7 cellular contexts compared by ENCODE assay signal in genomic region chr19:289651-290538, GRCh38. TPM values are rescaled to one million over a fixed set of nuclear protein-coding genes. Genes with fewer than 3 reads are reported as not detected.
A peak's percentile ranks its signal among the peaks of the same experiment; 100 is the strongest.
DNase-seq lines count a peak whose midpoint lies in the region; ATAC-seq, FAIRE-seq and TF ChIP-seq lines count a peak whose summit lies in the region.

No MANE protein-coding gene starts in this region.

- in situ Hi-C loops in brain microvascular endothelial cell (cut with HindIII; ENCODE audit: low pct_ligation_motif_present, low sequenced_read_pairs): no loop called here
- in situ Hi-C loops in transverse colon (cut with MboI; ENCODE audit: low pct_ligation_motif_present in 1 of 4, low pct_unique_long_range_greater_than_20kb in 1 of 4, low sequenced_read_pairs in 3 of 4): no loop called here

- peaks cover 10% of the 10 kb centered on the region for H3K27me3 ChIP-seq in brain microvascular endothelial cell (replicated peaks)
- peaks cover 43 to 61% of the 10 kb centered on the region in 2 donors for H3K27me3 ChIP-seq in left lung
- H3K27me3 ChIP-seq in transverse colon: peaks cover 44% of the 10 kb centered on the region
- peaks cover 0 to 23% of the 10 kb centered on the region in 2 donors for H3K27me3 ChIP-seq in right atrium auricular region
- H3K27me3 ChIP-seq in tibial artery: peaks cover 4 to 60% of the 10 kb centered on the region in 2 donors

- H3K36me3 ChIP-seq in brain microvascular endothelial cell (replicated peaks): no peaks in the 10 kb centered on the region
- H3K36me3 ChIP-seq in left lung: no peaks in the 10 kb centered on the region
- H3K36me3 ChIP-seq in transverse colon: no peaks in the 10 kb centered on the region
- no peaks in the 10 kb centered on the region for H3K36me3 ChIP-seq in right atrium auricular region
- peaks cover 0 to 7% (median 0%) of the 10 kb centered on the region in 3 donors for H3K36me3 ChIP-seq in tibial artery

- no peaks in the 10 kb centered on the region for H3K9me3 ChIP-seq in left lung
- no peaks in the 10 kb centered on the region for H3K9me3 ChIP-seq in transverse colon
- no peaks in the 10 kb centered on the region for H3K9me3 ChIP-seq in right atrium auricular region
- H3K9me3 ChIP-seq in tibial artery: no peaks in the 10 kb centered on the region

- intact Hi-C loops in left lung (cut with DNase I): no loop called here
- intact Hi-C loops in transverse colon (cut with DNase I; ENCODE audit: low total_unique reads): no loop called here
- intact Hi-C loops in tibial artery (cut with DNase I; ENCODE audit: low total_unique reads): no loop called here

- H3K4me3 ChIP-seq in brain microvascular endothelial cell (ENCODE audit: low read depth, low read length): peak overlapping the region; percentile 54
- H3K4me3 ChIP-seq in left lung: peak overlapping the region in 1 of 2 donors; percentile 42
- peak overlapping the region; percentile 54 to 66 (median 57) for H3K4me3 ChIP-seq in transverse colon
- H3K4me3 ChIP-seq in right atrium auricular region: no peak overlapping the region
- H3K4me3 ChIP-seq in tibial artery: no peak overlapping the region

- 33 to 40% methylated on average over 7 to 29 of the region's 29 CpGs for WGBS in transverse colon (ENCODE audit: low coverage in 1 of 2), 2 donors

- no peak for TF ChIP-seq CTCF in brain microvascular endothelial cell (IDR thresholded peaks at IDR 0.05; ENCODE audit: low read depth, low read length, missing control alignments)
- no peak for TF ChIP-seq CTCF in left lung (IDR thresholded peaks at IDR 0.05)
- TF ChIP-seq CTCF in transverse colon (IDR thresholded peaks at IDR 0.05): no peak
- no peak for TF ChIP-seq CTCF in right atrium auricular region (IDR thresholded peaks at IDR 0.05)
- no peak for TF ChIP-seq CTCF in tibial artery (IDR thresholded peaks at IDR 0.05)

- peaks cover 10 to 21% of the 10 kb centered on the region in 2 donors for H3K4me1 ChIP-seq in left lung
- peaks cover 8 to 39% (median 29%) of the 10 kb centered on the region in 4 donors for H3K4me1 ChIP-seq in transverse colon
- peaks cover 0 to 25% of the 10 kb centered on the region in 2 donors for H3K4me1 ChIP-seq in right atrium auricular region
- H3K4me1 ChIP-seq in tibial artery: peaks cover 0 to 23% (median 11%) of the 10 kb centered on the region in 4 donors

- TF ChIP-seq EP300 in transverse colon (IDR thresholded peaks at IDR 0.05; ENCODE audit: low read depth): no peak

- DNase-seq in HPDE6-E6E7 (ENCODE audit: extremely low spot score) (peak; percentile 95), RCC 7860 (ENCODE audit: low spot score) (peak; percentile 83), brain microvascular endothelial cell (peak; percentile 33), left lung (peak in 1 of 2 donors; percentile 82), transverse colon (peak; percentile 84), right atrium auricular region (ENCODE audit: low spot score) (no peak), tibial artery (no peak)

- peak; percentile 69 for TF ChIP-seq POLR2A in transverse colon (IDR thresholded peaks at IDR 0.05)

- ATAC-seq in left lung: peak; percentile 79

- H3K27ac ChIP-seq in brain microvascular endothelial cell (no peak overlapping the region), left lung (peak overlapping the region in 1 of 2 donors; percentile 42), transverse colon (peak overlapping the region; percentile 87 to 93 (median 91)), right atrium auricular region (no peak overlapping the region), tibial artery (no peak overlapping the region)

- FAIRE-seq in RCC 7860 (lab: Jason Lieb, UNC): no peak

RNA-seq across cellular contexts. Expression of gene PLPP2, which starts 1.3 kb away (rescaled TPM):
- total RNA-seq in left lung (10 to 100 TPM in 1 of 2 donors, 1 to 10 TPM in 1; 3.2 to 13.8 TPM), transverse colon (100 to 1,000 TPM; 130 to 190 (median 159) TPM), right atrium auricular region (1 to 10 TPM in 1 of 2 donors, under 1 TPM in 1; 0.82 to 3.3 TPM)

RNA-seq across cellular contexts. Expression of gene MIER2, which starts 54.7 kb away (rescaled TPM):
- total RNA-seq in left lung (10 to 100 TPM; 24.8 to 41.6 TPM), transverse colon (10 to 100 TPM in 3 of 4 donors, 1 to 10 TPM in 1; 8.2 to 41.1 (median 16.7) TPM), right atrium auricular region (10 to 100 TPM; 15.2 to 22.4 TPM)

Comparison
In these comparisons a context has a peak if more than half of its experiments do, and no peak if none do; other contexts are left out.
1. DNase-seq: peak in HPDE6-E6E7 (single experiment), RCC 7860 (single experiment), brain microvascular endothelial cell (single experiment) and transverse colon (single experiment); none in right atrium auricular region (single experiment) and tibial artery (0 of 2).
2. H3K27ac ChIP-seq: peak in transverse colon (4 of 4); none in brain microvascular endothelial cell (single experiment), right atrium auricular region (0 of 2) and tibial artery (0 of 2).
3. H3K4me3 ChIP-seq: peak in brain microvascular endothelial cell (single experiment) and transverse colon (4 of 4); none in right atrium auricular region (0 of 2) and tibial artery (0 of 2).
4. RNA of gene PLPP2, which starts 1.3 kb away (total RNA-seq): 130 to 190 TPM in transverse colon; 3.2 to 13.8 TPM in left lung and 0.82 to 3.3 TPM in right atrium auricular region; every median in the first group is over 4 times any median in the second.